Comparison of ENCODE assay signal across 2 cellular contexts in genomic region chr7:5143935-5144903, GRCh38.
TF ChIP-seq lines count a peak whose summit lies in the region.

No MANE protein-coding gene starts in this region.

TF ChIP-seq in IMR-90, 13 proteins besides CTCF, POLR2A, EP300 and RAD21:
- TF ChIP-seq CEBPB (IDR thresholded peaks at IDR 0.05; ENCODE audit: low read depth, low read length) (no peak), NFE2L2 (IDR thresholded peaks at IDR 0.05; ENCODE audit: low read depth, low read length) (no peak), MAZ (IDR thresholded peaks at IDR 0.05; ENCODE audit: borderline replicate concordance, low read depth, low read length) (no peak), USF2 (IDR thresholded peaks at IDR 0.05; ENCODE audit: low read depth, low read length) (no peak), MAFK (IDR thresholded peaks at IDR 0.05; ENCODE audit: low read depth, low read length) (no peak), MXI1 (IDR thresholded peaks at IDR 0.05; ENCODE audit: borderline replicate concordance, low read depth, low read length) (no peak), RCOR1 (IDR thresholded peaks at IDR 0.05; ENCODE audit: insufficient replicate concordance, low read length) (no peak), BHLHE40 (IDR thresholded peaks at IDR 0.05; ENCODE audit: low read depth, low read length) (no peak), CHD1 (IDR thresholded peaks at IDR 0.05; ENCODE audit: low read depth, low read length) (no peak), RFX5 (IDR thresholded peaks at IDR 0.05; ENCODE audit: low read depth, low read length) (no peak)

TF ChIP-seq in HepG2, 621 proteins besides CTCF, POLR2A, EP300 and RAD21:
- peak; percentile 55 for TF ChIP-seq ZNF143 (CRISPR knock-in tag; IDR thresholded peaks at IDR 0.05)
- no peak for TF ChIP-seq ZNF10 (CRISPR knock-in tag; IDR thresholded peaks at IDR 0.05; ENCODE audit: borderline replicate concordance, low read depth)
- TF ChIP-seq NFIB (CRISPR knock-in tag; IDR thresholded peaks at IDR 0.05; ENCODE audit: borderline replicate concordance), result no peak
- peak; percentile 57 for TF ChIP-seq THAP11 (CRISPR knock-in tag; IDR thresholded peaks at IDR 0.05)
- TF ChIP-seq GABPB1 (CRISPR knock-in tag; IDR thresholded peaks at IDR 0.05), result 0 out of 2 replicates have a peak, but pooled peaks have one; percentile 11
- TF ChIP-seq RXRB (CRISPR knock-in tag; IDR thresholded peaks at IDR 0.05; ENCODE audit: borderline replicate concordance), result no peak
- TF ChIP-seq MXI1 (IDR thresholded peaks at IDR 0.05; ENCODE audit: borderline replicate concordance, low read depth, low read length), result no peak
- TF ChIP-seq STAG1 (CRISPR knock-in tag; IDR thresholded peaks at IDR 0.05), result 0 out of 2 replicates have a peak, but pooled peaks have one; percentile 8
- TF ChIP-seq NBN (conservative IDR thresholded peaks at IDR 0.05), result no peak
